23 cellular contexts compared by ENCODE assay signal in genomic region chr9:8533681-8534080, GRCh38.
A peak's percentile ranks its signal among the peaks of the same experiment; 100 is the strongest.
DNase-seq lines count a peak whose midpoint lies in the region; ATAC-seq, FAIRE-seq and TF ChIP-seq lines count a peak whose summit lies in the region.
"Had no signal": no experiment of that assay in that cellular context is flagged by ENCODE, and none has a peak within 500 bp of the region (broad histone marks: within the 10 kb centered on the region; RNA-seq: fewer than 3 reads in every experiment).

No MANE protein-coding gene starts in this region.

- DNase-seq in D721Med (ENCODE audit: insufficient read length, low spot score) (no peak), astrocyte of the hippocampus (ENCODE audit: low read depth, low spot score) (peak; percentile 18), mesendoderm (peak; percentile 45), renal cortical epithelial cell (ENCODE audit: low read depth) (peak; percentile 24), GM19239 (ENCODE audit: insufficient read length, low spot score) (no peak), GF-D8 (lab: John Stamatoyannopoulos, UW) (no peak), NCI-H1436 (lab: John Stamatoyannopoulos, UW) (no peak)
- DNase-seq: Caco-2; CD4-positive, CD25-positive, alpha-beta regulatory T cell; CD8-positive, alpha-beta T cell; DMS 273 treated with DMSO at 0.1 percent for 48 hours; EL; GDM1; GM23248; H9 had no signal

- no peaks in the 10 kb centered on the region for H3K79me2 ChIP-seq in mesendoderm (ENCODE audit: control insufficient read depth, insufficient read depth, low read length)

- H3K56ac ChIP-seq in mesendoderm (ENCODE audit: low read length): no peak overlapping the region

- ATAC-seq in GM21786 (IDR thresholded peaks at IDR 0.05; ENCODE audit: unreplicated experiment): no peak
- ATAC-seq: CD8-positive, alpha-beta T cell; HCT116 had no signal

- peak; percentile 51 for FAIRE-seq in D721Med (lab: Jason Lieb, UNC)
- no peak for FAIRE-seq in GM19239 (lab: Jason Lieb, UNC)
- FAIRE-seq: A204.1, GM12891, GM18507 had no signal

- no peak overlapping the region for H3K4ac ChIP-seq in mesendoderm (ENCODE audit: low read depth, low read length)

- no peak overlapping the region for H3K27ac ChIP-seq in mesendoderm (ENCODE audit: low read depth, low read length)
- H3K27ac ChIP-seq: 22Rv1, BLaER1, C4-2B, GM23248 had no signal

- no peak overlapping the region for H2BK120ac ChIP-seq in mesendoderm (ENCODE audit: low read depth, low read length)

- no peaks in the 10 kb centered on the region for H3K27me3 ChIP-seq in mesendoderm (ENCODE audit: insufficient read depth, low read length, poor library complexity)
- H3K27me3 ChIP-seq: BLaER1 had no signal

- no peak overlapping the region for H3K18ac ChIP-seq in mesendoderm (ENCODE audit: low read length)

- no peak overlapping the region for H2AK5ac ChIP-seq in mesendoderm (ENCODE audit: low read length)

- H4K5ac ChIP-seq in mesendoderm (ENCODE audit: low read length): no peak overlapping the region

- TF ChIP-seq CTCF in D721Med (IDR thresholded peaks at IDR 0.05; ENCODE audit: insufficient read depth, missing control alignments): no peak

- H4K8ac ChIP-seq in mesendoderm (ENCODE audit: low read depth, low read length): no peak overlapping the region

- H3K4me2 ChIP-seq in mesendoderm (ENCODE audit: low read length): no peak overlapping the region
- H3K4me2 ChIP-seq: BLaER1 had no signal

- no peak overlapping the region for H2BK15ac ChIP-seq in mesendoderm (replicated peaks; ENCODE audit: low read depth)

- no peak overlapping the region for H3K23ac ChIP-seq in mesendoderm (ENCODE audit: low read length)

- H3K79me1 ChIP-seq in mesendoderm (ENCODE audit: low read length): no peaks in the 10 kb centered on the region

- H3K9ac ChIP-seq in mesendoderm (ENCODE audit: low read length): no peak overlapping the region
- H3K9ac ChIP-seq: BLaER1, GM23248 had no signal

- no peaks in the 10 kb centered on the region for H3K4me1 ChIP-seq in mesendoderm (ENCODE audit: control insufficient read depth, low read depth, low read length)
- H3K4me1 ChIP-seq: BLaER1, Caco-2 had no signal

- no peak overlapping the region for H2BK5ac ChIP-seq in mesendoderm (ENCODE audit: low read length)

- no CpG with 5 or more reads among the region's 3 CpGs for WGBS in mesendoderm (ENCODE audit: extremely low coverage, insufficient coverage, low lambda C conversion rate)

- H3K36me3 ChIP-seq in mesendoderm (ENCODE audit: control insufficient read depth, insufficient read depth, low read length): no peaks in the 10 kb centered on the region
- H3K36me3 ChIP-seq: BLaER1 had no signal

- no peak overlapping the region for H3K4me3 ChIP-seq in mesendoderm (ENCODE audit: low read length)
- H3K4me3 ChIP-seq: BLaER1, GM23248 had no signal

Comparison
In these comparisons a context has a peak if more than half of its experiments do, and no peak if none do; other contexts are left out.
1. DNase-seq: peak in astrocyte of the hippocampus (single experiment), mesendoderm (single experiment) and renal cortical epithelial cell (single experiment); none in D721Med (single experiment), GM19239 (single experiment), GF-D8 (single experiment) and NCI-H1436 (single experiment).